Comparison of ENCODE assay signal across 10 cellular contexts in the genomic region with DNA sequence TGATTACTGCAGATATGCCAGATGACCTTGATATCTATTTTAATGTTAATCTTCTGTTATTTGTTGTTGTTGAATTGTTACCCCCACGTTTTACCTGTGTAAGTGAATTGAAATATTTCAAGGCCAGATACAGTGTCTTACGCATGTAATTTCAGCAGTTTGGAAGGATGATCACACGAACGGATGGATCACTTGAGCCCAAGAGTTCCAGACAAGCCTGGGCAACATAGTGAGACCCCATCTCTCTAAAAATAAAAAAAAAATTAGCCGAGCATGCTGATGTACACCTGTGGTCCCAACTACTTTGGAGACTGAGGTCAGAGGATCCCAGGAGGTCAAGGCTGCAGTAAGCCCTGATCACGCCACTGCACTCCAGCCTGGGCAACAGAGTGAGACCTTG. TPM values are rescaled to one million over a fixed set of nuclear protein-coding genes. Genes with fewer than 3 reads are reported as not detected.
DNase-seq lines count a peak whose midpoint lies in the region; ATAC-seq and TF ChIP-seq lines count a peak whose summit lies in the region.
"Had no signal": no experiment of that assay in that cellular context is flagged by ENCODE, and none has a peak within 500 bp of the region (broad histone marks: within the 10 kb centered on the region; RNA-seq: fewer than 3 reads in every experiment).

No MANE protein-coding gene starts in this region.

- H3K4me1 ChIP-seq in left lung (peaks cover 18 to 58% of the 10 kb centered on the region in 2 donors), upper lobe of left lung (peaks cover 15 to 35% (median 28%) of the 10 kb centered on the region in 4 donors)

- no peak overlapping the region for H3K4me3 ChIP-seq in left lung
- H3K4me3 ChIP-seq in upper lobe of left lung, result no peak overlapping the region

- ATAC-seq in natural killer cell treated with Interleukin-12 subunit alpha and Interleukin-12 subunit beta and Interleukin-15 and Interleukin-18, amount 100 ng/mL, for 72 hours, result no peak
- ATAC-seq in natural killer cell (no peak), left lung (no peak), upper lobe of left lung (ENCODE audit: low FRiP score in 2 of 2) (no peak), HG02840 (IDR thresholded peaks at IDR 0.05; ENCODE audit: low FRiP score, unreplicated experiment) (no peak), omental fat pad (ENCODE audit: low FRiP score) (no peak)
- ATAC-seq in activated CD8-positive, alpha-beta T cell treated with anti-CD3 and anti-CD28 coated beads for 36 hours, result no peak

- intact Hi-C loops in natural killer cell (cut with micrococcal nuclease) (no loop called here), left lung (cut with DNase I) (no loop called here)
- intact Hi-C loops in activated CD8-positive, alpha-beta T cell treated with anti-CD3 and anti-CD28 coated beads for 36 hours (cut with micrococcal nuclease), result no loop called here

- no peak for TF ChIP-seq EP300 in upper lobe of left lung (IDR thresholded peaks at IDR 0.05)

- peaks cover 7 to 9% of the 10 kb centered on the region in 2 donors for H3K4me1 Mint-ChIP-seq in natural killer cell treated with Interleukin-12 subunit alpha and Interleukin-12 subunit beta and Interleukin-15 and Interleukin-18, amount 100 ng/mL, for 72 hours (ENCODE audit: low read depth in 2 of 2)
- peaks cover 0 to 11% of the 10 kb centered on the region in 2 donors for H3K4me1 Mint-ChIP-seq in natural killer cell
- H3K4me1 Mint-ChIP-seq in activated CD8-positive, alpha-beta T cell treated with anti-CD3 and anti-CD28 coated beads for 36 hours (ENCODE audit: low read depth), result peaks cover 23% of the 10 kb centered on the region

- H3K9me3 ChIP-seq in left lung, result no peaks in the 10 kb centered on the region
- no peaks in the 10 kb centered on the region for H3K9me3 ChIP-seq in upper lobe of left lung

- H3K27me3 ChIP-seq in left lung, result no peaks in the 10 kb centered on the region
- H3K27me3 ChIP-seq in upper lobe of left lung, result no peaks in the 10 kb centered on the region

- H3K4me3 Mint-ChIP-seq in natural killer cell treated with Interleukin-12 subunit alpha and Interleukin-12 subunit beta and Interleukin-15 and Interleukin-18, amount 100 ng/mL, for 72 hours, result peak overlapping the region; percentile 58
- no peak overlapping the region for H3K4me3 Mint-ChIP-seq in natural killer cell
- H3K4me3 Mint-ChIP-seq in activated CD8-positive, alpha-beta T cell treated with anti-CD3 and anti-CD28 coated beads for 36 hours, result no peak overlapping the region

- peaks cover 23% of the 10 kb centered on the region for H3K36me3 Mint-ChIP-seq in natural killer cell treated with Interleukin-12 subunit alpha and Interleukin-12 subunit beta and Interleukin-15 and Interleukin-18, amount 100 ng/mL, for 72 hours
- H3K36me3 Mint-ChIP-seq in natural killer cell, result peaks cover 11% of the 10 kb centered on the region
- H3K36me3 Mint-ChIP-seq in activated CD8-positive, alpha-beta T cell treated with anti-CD3 and anti-CD28 coated beads for 36 hours (ENCODE audit: low read depth), result peaks cover 58% of the 10 kb centered on the region

- TF ChIP-seq POLR2A in upper lobe of left lung (IDR thresholded peaks at IDR 0.05), result no peak

- POLR2A ChIA-PET in activated CD8-positive, alpha-beta T cell treated with anti-CD3 and anti-CD28 coated beads for 36 hours (lab: Charles Lee), result no interaction called here

- peaks cover 3% of the 10 kb centered on the region for H3K9me3 Mint-ChIP-seq in natural killer cell treated with Interleukin-12 subunit alpha and Interleukin-12 subunit beta and Interleukin-15 and Interleukin-18, amount 100 ng/mL, for 72 hours
- peaks cover 1 to 3% of the 10 kb centered on the region in 2 donors for H3K9me3 Mint-ChIP-seq in natural killer cell
- H3K9me3 Mint-ChIP-seq in activated CD8-positive, alpha-beta T cell treated with anti-CD3 and anti-CD28 coated beads for 36 hours, result peaks cover 3% of the 10 kb centered on the region

- H3K27ac ChIP-seq in left lung, result peak overlapping the region; percentile 77 to 86
- H3K27ac ChIP-seq in upper lobe of left lung, result peak overlapping the region; percentile 62 to 69 (median 68)
- H3K27ac ChIP-seq: C4-2B had no signal

- CTCF ChIA-PET in activated CD8-positive, alpha-beta T cell treated with anti-CD3 and anti-CD28 coated beads for 36 hours (lab: Charles Lee), result interaction anchor here (1.7 kb wide), 1 partner anchor 9 kb away, joined by 3 read pairs; no protein-coding TSS in a partner anchor

- H3K27me3 Mint-ChIP-seq in natural killer cell treated with Interleukin-12 subunit alpha and Interleukin-12 subunit beta and Interleukin-15 and Interleukin-18, amount 100 ng/mL, for 72 hours, result no peaks in the 10 kb centered on the region
- no peaks in the 10 kb centered on the region for H3K27me3 Mint-ChIP-seq in natural killer cell (ENCODE audit: low read depth in 2 of 2)
- no peaks in the 10 kb centered on the region for H3K27me3 Mint-ChIP-seq in activated CD8-positive, alpha-beta T cell treated with anti-CD3 and anti-CD28 coated beads for 36 hours
- H3K27me3 Mint-ChIP-seq: naive thymus-derived CD8-positive, alpha-beta T cell had no signal

- peak overlapping the region; percentile 65 to 69 for H3K27ac Mint-ChIP-seq in natural killer cell treated with Interleukin-12 subunit alpha and Interleukin-12 subunit beta and Interleukin-15 and Interleukin-18, amount 100 ng/mL, for 72 hours
- H3K27ac Mint-ChIP-seq in natural killer cell, result peak overlapping the region in 1 of 2 donors; percentile 6
- peak overlapping the region; percentile 88 for H3K27ac Mint-ChIP-seq in activated CD8-positive, alpha-beta T cell treated with anti-CD3 and anti-CD28 coated beads for 36 hours

- TF ChIP-seq CTCF in natural killer cell (IDR thresholded peaks at IDR 0.05) (no peak), left lung (IDR thresholded peaks at IDR 0.05) (no peak), upper lobe of left lung (IDR thresholded peaks at IDR 0.05) (no peak), omental fat pad (IDR thresholded peaks at IDR 0.05) (no peak)
- TF ChIP-seq CTCF in activated CD8-positive, alpha-beta T cell treated with anti-CD3 and anti-CD28 coated beads for 36 hours (IDR thresholded peaks at IDR 0.05), result no peak

- DNase-seq in natural killer cell treated with Interleukin-12 subunit alpha and Interleukin-12 subunit beta and Interleukin-15 and Interleukin-18, amount 100 ng/mL, for 72 hours (ENCODE audit: low spot score), result no peak
- DNase-seq in natural killer cell, result no peak
- DNase-seq in activated CD8-positive, alpha-beta T cell treated with anti-CD3 and anti-CD28 coated beads for 36 hours, result no peak
- no peak for DNase-seq in left lung
- DNase-seq in upper lobe of left lung, result no peak
- DNase-seq in omental fat pad (ENCODE audit: low spot score), result no peak
- no peak for DNase-seq in central memory CD4-positive, alpha-beta T cell

- 77 to 78% methylated on average over 6 of the region's 6 CpGs for WGBS in upper lobe of left lung, 2 donors

- peaks cover 0 to 26% of the 10 kb centered on the region in 2 donors for H3K36me3 ChIP-seq in left lung
- peaks cover 0 to 32% (median 6%) of the 10 kb centered on the region in 4 donors for H3K36me3 ChIP-seq in upper lobe of left lung

RNA-seq across cellular contexts. Expression of a gene that starts 32.2 kb away (rescaled TPM):
- total RNA-seq in natural killer cell treated with Interleukin-12 subunit alpha and Interleukin-12 subunit beta and Interleukin-15 and Interleukin-18, amount 100 ng/mL, for 72 hours, result 10 to 100 TPM; 18.5 to 20.3 TPM
- 10 to 100 TPM; 17.8 to 28.3 (median 21.2) TPM for total RNA-seq in natural killer cell
- total RNA-seq in activated CD8-positive, alpha-beta T cell treated with anti-CD3 and anti-CD28 coated beads for 36 hours, result 10 to 100 TPM; 22.4 to 22.6 TPM
- total RNA-seq in left lung, result 10 to 100 TPM; 62.2 to 83.7 TPM
- 100 to 1,000 TPM in 2 of 6 donors, 10 to 100 TPM in 4; 52.5 to 295 (median 95.2) TPM for total RNA-seq in upper lobe of left lung
- 10 to 100 TPM; 37.1 to 60.2 (median 48.6) TPM for total RNA-seq in omental fat pad

RNA-seq across cellular contexts. Expression of a gene that starts 33.0 kb away (rescaled TPM):
- total RNA-seq in natural killer cell treated with Interleukin-12 subunit alpha and Interleukin-12 subunit beta and Interleukin-15 and Interleukin-18, amount 100 ng/mL, for 72 hours, result 10 to 100 TPM; 15.7 to 34.2 TPM
- total RNA-seq in natural killer cell (10 to 100 TPM; 13.5 to 22.7 (median 19.1) TPM), left lung (100 to 1,000 TPM in 1 of 2 donors, 10 to 100 TPM in 1; 72.2 to 111 TPM), upper lobe of left lung (100 to 1,000 TPM in 2 of 6 donors, 10 to 100 TPM in 4; 47.6 to 160 (median 88.6) TPM), omental fat pad (10 to 100 TPM; 41.6 to 81.5 (median 56.1) TPM)
- total RNA-seq in activated CD8-positive, alpha-beta T cell treated with anti-CD3 and anti-CD28 coated beads for 36 hours, result 10 to 100 TPM; 37.5 to 45.7 TPM
